ENCODE assay signal across 26 cellular contexts in genomic region chr1:175521265-175522040, GRCh38.
A peak's percentile ranks its signal among the peaks of the same experiment; 100 is the strongest.
DNase-seq lines count a peak whose midpoint lies in the region; ATAC-seq lines count a peak whose summit lies in the region.
"Had no signal": no experiment of that assay in that cellular context is flagged by ENCODE, and none has a peak within 500 bp of the region (broad histone marks: within the 10 kb centered on the region; RNA-seq: fewer than 3 reads in every experiment).

No MANE protein-coding gene starts in this region.

- CTCF ChIA-PET in activated CD4-positive, alpha-beta T cell treated with anti-CD3 and anti-CD28 coated beads for 36 hours (lab: Charles Lee) = interaction anchor here (0.7 kb wide), 1 partner anchor 78 kb away, joined by 4 read pairs; no protein-coding TSS in a partner anchor

- H3K27ac Mint-ChIP-seq in central memory CD8-positive, alpha-beta T cell (ENCODE audit: low read depth) = peak overlapping the region; percentile 6
- no peak overlapping the region for H3K27ac Mint-ChIP-seq in activated CD4-positive, alpha-beta T cell treated with anti-CD3 and anti-CD28 coated beads for 36 hours
- H3K27ac Mint-ChIP-seq: activated naive CD4-positive, alpha-beta T cell treated with anti-CD3 and anti-CD28 coated beads for 36 hours; activated T-cell treated with anti-CD3 and anti-CD28 coated beads, Interleukin-2, amount 50 U/mL, for 24 hours; naive thymus-derived CD4-positive, alpha-beta T cell; stimulated activated naive CD8-positive, alpha-beta T cell treated with anti-CD3 and anti-CD28 coated beads, Interleukin-15, Interleukin-2, amounts not matched to agents 100 ng/mL and 50 ng/mL, for 24 hours; type B pancreatic cell had no signal

- ATAC-seq in central memory CD8-positive, alpha-beta T cell (replicated peaks; ENCODE audit: extremely low read depth, poor library complexity, severe bottlenecking) = no peak
- ATAC-seq in GM21515 (IDR thresholded peaks at IDR 0.05; ENCODE audit: unreplicated experiment) = no peak
- ATAC-seq in activated CD4-positive, alpha-beta T cell treated with anti-CD3 and anti-CD28 coated beads for 36 hours = no peak
- ATAC-seq: HCT116; naive thymus-derived CD4-positive, alpha-beta T cell had no signal

- peaks cover 7% of the 10 kb centered on the region for H3K9me3 Mint-ChIP-seq in central memory CD8-positive, alpha-beta T cell
- H3K9me3 Mint-ChIP-seq in activated CD4-positive, alpha-beta T cell treated with anti-CD3 and anti-CD28 coated beads for 36 hours (ENCODE audit: low read depth) = no peaks in the 10 kb centered on the region
- H3K9me3 Mint-ChIP-seq: activated T-cell treated with anti-CD3 and anti-CD28 coated beads, Interleukin-2, amount 50 U/mL, for 24 hours had no signal

- peaks cover 2% of the 10 kb centered on the region for H3K36me3 Mint-ChIP-seq in central memory CD8-positive, alpha-beta T cell (ENCODE audit: insufficient read depth)
- no peaks in the 10 kb centered on the region for H3K36me3 Mint-ChIP-seq in activated CD4-positive, alpha-beta T cell treated with anti-CD3 and anti-CD28 coated beads for 36 hours (ENCODE audit: low read depth)
- H3K36me3 Mint-ChIP-seq: type B pancreatic cell had no signal

- intact Hi-C loops in activated CD4-positive, alpha-beta T cell treated with anti-CD3 and anti-CD28 coated beads for 36 hours (cut with DNase I, micrococcal nuclease) = no loop called here

- peak; percentile 95 for DNase-seq in DMS53 (lab: John Stamatoyannopoulos, UW)
- DNase-seq in NCI-H2029 (lab: John Stamatoyannopoulos, UW) = peak; percentile 74
- DNase-seq in central memory CD8-positive, alpha-beta T cell (ENCODE audit: low spot score in 2 of 2) = no peak
- DNase-seq in pulmonary artery endothelial cell (ENCODE audit: low read depth, low spot score) = peak; percentile 29
- no peak for DNase-seq in nucleus accumbens (lab: John Stamatoyannopoulos, UW)
- DNase-seq in activated CD4-positive, alpha-beta T cell treated with anti-CD3 and anti-CD28 coated beads for 36 hours = no peak
- DNase-seq: activated naive CD4-positive, alpha-beta T cell treated with anti-CD3 and anti-CD28 coated beads for 36 hours; activated T-cell treated with anti-CD3 and anti-CD28 coated beads, Interleukin-2, amount 50 U/mL, for 24 hours; anterior cingulate cortex; cerebellar nuclear complex; effector CD4-positive, alpha-beta T cell; foreskin melanocyte; hypothalamus; islet precursor cell; Kasumi-1; mesendoderm; naive thymus-derived CD4-positive, alpha-beta T cell; NCI-H1417 treated with DMSO at 0.1 percent for 48 hours; NCI-H774; Peyer's patch; stimulated activated CD4-positive, alpha-beta T cell treated with anti-CD3 and anti-CD28 coated beads, Interleukin-2, amount 100 ng/mL, for 24 hours; T1000 had no signal

- no peak overlapping the region for H3K4me3 Mint-ChIP-seq in central memory CD8-positive, alpha-beta T cell
- no peak overlapping the region for H3K4me3 Mint-ChIP-seq in activated CD4-positive, alpha-beta T cell treated with anti-CD3 and anti-CD28 coated beads for 36 hours
- H3K4me3 Mint-ChIP-seq: activated naive CD4-positive, alpha-beta T cell treated with anti-CD3 and anti-CD28 coated beads for 36 hours; activated T-cell treated with anti-CD3 and anti-CD28 coated beads, Interleukin-2, amount 50 U/mL, for 24 hours; naive thymus-derived CD4-positive, alpha-beta T cell; stimulated activated naive CD8-positive, alpha-beta T cell treated with anti-CD3 and anti-CD28 coated beads, Interleukin-15, Interleukin-2, amounts not matched to agents 100 ng/mL and 50 ng/mL, for 24 hours; type B pancreatic cell had no signal

- POLR2A ChIA-PET in activated CD4-positive, alpha-beta T cell treated with anti-CD3 and anti-CD28 coated beads for 36 hours (lab: Charles Lee) = no interaction called here

- H3K27me3 Mint-ChIP-seq in central memory CD8-positive, alpha-beta T cell = peaks cover 21% of the 10 kb centered on the region
- peaks cover 12% of the 10 kb centered on the region for H3K27me3 Mint-ChIP-seq in activated CD4-positive, alpha-beta T cell treated with anti-CD3 and anti-CD28 coated beads for 36 hours

- no peaks in the 10 kb centered on the region for H3K4me1 Mint-ChIP-seq in central memory CD8-positive, alpha-beta T cell
- H3K4me1 Mint-ChIP-seq in activated CD4-positive, alpha-beta T cell treated with anti-CD3 and anti-CD28 coated beads for 36 hours = no peaks in the 10 kb centered on the region

Comparison
In these comparisons a context has a peak if more than half of its experiments do, and no peak if none do; other contexts are left out.
1. DNase-seq: peak in DMS53 (single experiment), NCI-H2029 (single experiment) and pulmonary artery endothelial cell (single experiment); none in central memory CD8-positive, alpha-beta T cell (0 of 2), nucleus accumbens (0 of 56) and activated CD4-positive, alpha-beta T cell treated with anti-CD3 and anti-CD28 coated beads for 36 hours (single experiment).